In genomic region chr12:94795520-94795919, GRCh38 we compare ENCODE assay signal across 1 cellular context.
TF ChIP-seq lines count a peak whose summit lies in the region.

No MANE protein-coding gene starts in this region.

TF ChIP-seq in HCT116, 20 proteins besides CTCF, POLR2A, EP300 and RAD21 (continued from another document):
- TF ChIP-seq ZBTB33 (IDR thresholded peaks at IDR 0.05; ENCODE audit: extremely low read depth, insufficient replicate concordance, low read length), result no peak
- no peak for TF ChIP-seq EZH2phosphoT487 (IDR thresholded peaks at IDR 0.05; ENCODE audit: borderline replicate concordance)
- TF ChIP-seq ZFX (IDR thresholded peaks at IDR 0.05), result no peak
- TF ChIP-seq, protein P1, sequence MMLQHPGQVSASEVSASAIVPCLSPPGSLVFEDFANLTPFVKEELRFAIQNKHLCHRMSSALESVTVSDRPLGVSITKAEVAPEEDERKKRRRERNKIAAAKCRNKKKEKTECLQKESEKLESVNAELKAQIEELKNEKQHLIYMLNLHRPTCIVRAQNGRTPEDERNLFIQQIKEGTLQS (IDR thresholded peaks at IDR 0.05), result no peak
- peak; percentile 71 for TF ChIP-seq JUND (IDR thresholded peaks at IDR 0.05)
- no peak for TF ChIP-seq EZH2 (IDR thresholded peaks at IDR 0.05)
- TF ChIP-seq REST (IDR thresholded peaks at IDR 0.05; ENCODE audit: low read depth), result no peak
- TF ChIP-seq SP1 (IDR thresholded peaks at IDR 0.05; ENCODE audit: low read depth), result no peak; the same call in none of the 2 replicates
- no peak for TF ChIP-seq POLR2AphosphoS5 (IDR thresholded peaks at IDR 0.05; ENCODE audit: low read depth, low read length)
- no peak for TF ChIP-seq ZNF274 (IDR thresholded peaks at IDR 0.05; ENCODE audit: low read depth, low read length)
TF ChIP-seq in HCT116: peak in this region for 5.
